In genomic region chr19:48842744-48843162, GRCh38 we compare ENCODE assay signal across 1 cellular context.
TF ChIP-seq lines count a peak whose summit lies in the region.

No MANE protein-coding gene starts in this region.

TF ChIP-seq in IMR-90, 13 proteins besides CTCF, POLR2A, EP300 and RAD21 (continued from another document):
- peak; percentile 72 for TF ChIP-seq SMC3 (IDR thresholded peaks at IDR 0.05; ENCODE audit: low read depth, low read length)
